In the genomic region with DNA sequence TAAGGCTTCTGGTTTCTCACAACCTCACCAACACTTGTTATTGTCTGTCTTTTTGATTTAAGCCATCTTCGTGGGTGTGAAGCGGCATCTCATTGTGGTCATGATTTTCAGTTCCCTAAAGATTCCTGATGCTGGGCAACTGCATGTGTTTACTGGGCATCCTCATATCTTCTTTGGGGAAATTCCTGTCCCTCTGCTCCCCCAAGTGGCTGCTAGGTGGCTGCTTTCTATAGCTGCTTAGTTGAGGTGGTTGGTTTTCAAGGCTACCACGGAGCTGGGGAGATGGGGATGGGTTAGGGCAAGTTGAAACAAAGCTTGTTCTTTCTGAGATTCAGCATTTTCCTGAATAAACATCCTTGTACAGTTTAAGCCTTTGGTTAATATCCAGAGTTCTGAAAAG, we compare ENCODE assay signal across 10 cellular contexts.
DNase-seq lines count a peak whose midpoint lies in the region; ATAC-seq, FAIRE-seq and TF ChIP-seq lines count a peak whose summit lies in the region.
"Had no signal": no experiment of that assay in that cellular context is flagged by ENCODE, and none has a peak within 500 bp of the region (broad histone marks: within the 10 kb centered on the region; RNA-seq: fewer than 3 reads in every experiment).

No MANE protein-coding gene starts in this region.

- H3K36me3 Mint-ChIP-seq in H9 (ENCODE audit: insufficient read depth in 1 of 3, low read depth in 3 of 3) (peaks cover 0 to 2% (median 0%) of the 10 kb centered on the region in 3 experiments; a peak in 2 of 7 replicates), astrocyte (ENCODE audit: low read depth, unreplicated experiment) (no peaks in the 10 kb centered on the region)

- H2AK5ac ChIP-seq in H9 (ENCODE audit: insufficient read length, low read length), result no peak overlapping the region

- WGBS in H9 (ENCODE audit: extremely low coverage, insufficient read length, low lambda C conversion rate), result no CpG with 5 or more reads among the region's 3 CpGs

- no peaks in the 10 kb centered on the region for H3K36me3 ChIP-seq in astrocyte (ENCODE audit: insufficient read depth, low read length)

- H3K9me3 ChIP-seq in H9 (ENCODE audit: control insufficient read depth, low read depth, low read length) (no peaks in the 10 kb centered on the region), astrocyte (ENCODE audit: insufficient read depth, low read depth, low read length) (no peaks in the 10 kb centered on the region)

- DNase-seq in D721Med (ENCODE audit: insufficient read length, low spot score), result no peak
- peak; percentile 49 for DNase-seq in H9
- DNase-seq in astrocyte (ENCODE audit: low read depth), result peak; percentile 47
- peak; percentile 12 for DNase-seq in kidney tubule cell (ENCODE audit: low spot score)
- no peak for DNase-seq in kidney glomerular epithelial cell (lab: John Stamatoyannopoulos, UW)

- H3K79me2 ChIP-seq in H9 (ENCODE audit: insufficient read depth, low read length) (no peaks in the 10 kb centered on the region), astrocyte (ENCODE audit: insufficient read depth, low read length) (no peaks in the 10 kb centered on the region)

- no peak overlapping the region for H2BK120ac ChIP-seq in H9 (ENCODE audit: low read depth, low read length, poor library complexity, severe bottlenecking)

- ATAC-seq in GM18519 (IDR thresholded peaks at IDR 0.05; ENCODE audit: low FRiP score, unreplicated experiment), result no peak
- ATAC-seq in HG03354 (IDR thresholded peaks at IDR 0.05; ENCODE audit: poor library complexity, severe bottlenecking, unreplicated experiment), result no peak
- ATAC-seq in GM21515 (IDR thresholded peaks at IDR 0.05; ENCODE audit: unreplicated experiment), result no peak
- ATAC-seq: activated T-helper 17 cell treated with anti-CD3 and anti-CD28 coated beads, Interleukin-2, amount 50 U/mL, for 72 hours; Right ventricle myocardium inferior had no signal

- no peak overlapping the region for H3K4ac ChIP-seq in H9 (ENCODE audit: low read depth, low read length)

- H3K27ac ChIP-seq in H9 (ENCODE audit: insufficient read length, low read depth, low read length) (no peak overlapping the region), astrocyte (ENCODE audit: low read depth, low read length) (no peak overlapping the region)

- H3K23me2 ChIP-seq in H9 (ENCODE audit: insufficient read length, low read depth, low read length, poor library complexity, severe bottlenecking), result no peaks in the 10 kb centered on the region

- H3K27me3 Mint-ChIP-seq in H9 (ENCODE audit: low read depth) (peaks cover 4% of the 10 kb centered on the region), astrocyte (ENCODE audit: low read depth, unreplicated experiment) (peaks cover 3% of the 10 kb centered on the region)

- H3K9ac ChIP-seq in H9 (ENCODE audit: extremely low read depth, insufficient read length, low read length) (no peak overlapping the region), astrocyte (ENCODE audit: low read length) (no peak overlapping the region)

- no peak overlapping the region for H2BK20ac ChIP-seq in H9 (ENCODE audit: low read depth, low read length, poor library complexity, severe bottlenecking)

- H3K4me3 ChIP-seq in astrocyte (ENCODE audit: insufficient read depth, low read depth, low read length), result no peak overlapping the region

- no peak overlapping the region for H3K14ac ChIP-seq in H9 (ENCODE audit: insufficient read depth, low read length)

- H3K4me2 ChIP-seq in H9 (ENCODE audit: insufficient read depth, insufficient read length, low read length) (no peak overlapping the region), astrocyte (ENCODE audit: low read length) (no peak overlapping the region)

- TF ChIP-seq CTCF in D721Med (IDR thresholded peaks at IDR 0.05; ENCODE audit: insufficient read depth, missing control alignments), result peak; percentile 38
- TF ChIP-seq CTCF in H9 (conservative IDR thresholded peaks at IDR 0.05), result peak; percentile 60
- peak; percentile 37 for TF ChIP-seq CTCF in astrocyte (IDR thresholded peaks at IDR 0.05; ENCODE audit: insufficient read depth, low read depth, low read length)

- no peak overlapping the region for H2BK12ac ChIP-seq in H9 (ENCODE audit: insufficient read length, low read depth, low read length)

- H3K79me1 ChIP-seq in H9 (ENCODE audit: insufficient read depth, low read depth, low read length, poor library complexity, severe bottlenecking), result no peaks in the 10 kb centered on the region

- H3K4me1 Mint-ChIP-seq in H9 (peaks cover 21 to 34% of the 10 kb centered on the region in 2 experiments), astrocyte (ENCODE audit: low read depth, unreplicated experiment) (peaks cover 24% of the 10 kb centered on the region)
- H3K4me1 Mint-ChIP-seq: activated T-helper 17 cell treated with anti-CD3 and anti-CD28 coated beads, Interleukin-2, amount 50 U/mL, for 72 hours had no signal

- no peak overlapping the region for H4K91ac ChIP-seq in H9 (ENCODE audit: insufficient read length, low read depth, low read length)

- H2AFZ ChIP-seq in H9 (ENCODE audit: low read length) (no peak overlapping the region), astrocyte (ENCODE audit: low read depth, low read length) (no peak overlapping the region)

- no peak overlapping the region for H4K8ac ChIP-seq in H9 (replicated peaks; ENCODE audit: insufficient read length, low read depth, low read length)

- no peak overlapping the region for H2BK15ac ChIP-seq in H9 (ENCODE audit: low read depth, low read length)

- H3K4me1 ChIP-seq in H9 (ENCODE audit: insufficient read depth, low read length), result no peaks in the 10 kb centered on the region; the same call in 1 of the 2 replicates
- peaks cover 30% of the 10 kb centered on the region for H3K4me1 ChIP-seq in astrocyte (ENCODE audit: insufficient read depth, low read length)

- H3K27me3 ChIP-seq in H9 (ENCODE audit: insufficient read depth, low read length), result no peaks in the 10 kb centered on the region
- no peaks in the 10 kb centered on the region for H3K27me3 ChIP-seq in astrocyte (ENCODE audit: insufficient read depth, low read length)

- no peak overlapping the region for H2BK5ac ChIP-seq in H9 (ENCODE audit: insufficient read length, low read length)

- H3K56ac ChIP-seq in H9 (ENCODE audit: insufficient read length, low read depth, low read length), result no peak overlapping the region

- 0 out of 7 replicates have a peak overlapping the region, but pooled peaks of 1 of the 3 experiments have one; percentile 30 for H3K27ac Mint-ChIP-seq in H9
- no peak overlapping the region for H3K27ac Mint-ChIP-seq in astrocyte (ENCODE audit: unreplicated experiment)
- H3K27ac Mint-ChIP-seq: activated T-helper 17 cell treated with anti-CD3 and anti-CD28 coated beads, Interleukin-2, amount 50 U/mL, for 72 hours had no signal

- no peak overlapping the region for H3T11ph ChIP-seq in H9 (ENCODE audit: low read length)

- H3K18ac ChIP-seq in H9 (ENCODE audit: insufficient read length, low read depth, low read length), result no peak overlapping the region

- no peaks in the 10 kb centered on the region for H4K20me1 ChIP-seq in H9 (ENCODE audit: control insufficient read depth, insufficient read depth, insufficient read length)
- H4K20me1 ChIP-seq in astrocyte (ENCODE audit: insufficient read depth, low read length), result no peaks in the 10 kb centered on the region

- no peaks in the 10 kb centered on the region; a peak in 1 of 5 replicates for H3K9me3 Mint-ChIP-seq in H9
- no peaks in the 10 kb centered on the region for H3K9me3 Mint-ChIP-seq in astrocyte (ENCODE audit: unreplicated experiment)
- H3K9me3 Mint-ChIP-seq: activated T-helper 17 cell treated with anti-CD3 and anti-CD28 coated beads, Interleukin-2, amount 50 U/mL, for 72 hours had no signal

- no peak overlapping the region for H3K4me3 Mint-ChIP-seq in H9
- no peak overlapping the region for H3K4me3 Mint-ChIP-seq in astrocyte (ENCODE audit: unreplicated experiment)
- H3K4me3 Mint-ChIP-seq: activated T-helper 17 cell treated with anti-CD3 and anti-CD28 coated beads, Interleukin-2, amount 50 U/mL, for 72 hours had no signal

- H3K23ac ChIP-seq in H9 (ENCODE audit: insufficient read length, low read depth, low read length), result no peak overlapping the region

- no peak for FAIRE-seq in D721Med (lab: Jason Lieb, UNC)
- no peak for FAIRE-seq in astrocyte (lab: Jason Lieb, UNC)

- H4K5ac ChIP-seq in H9 (ENCODE audit: insufficient read length, low read depth, low read length), result no peak overlapping the region

Comparison
In these comparisons a context has a peak if more than half of its experiments do, and no peak if none do; other contexts are left out.
1. DNase-seq: peak in H9 (single experiment), astrocyte (single experiment) and kidney tubule cell (single experiment); none in D721Med (single experiment) and kidney glomerular epithelial cell (single experiment).
2. Peak in every context shown above with its lines, with median percentiles within 50 percentile points of each other: CTCF ChIP-seq.